Comparison of ENCODE assay signal across 8 cellular contexts in genomic region chr10:62017141-62017870, GRCh38.
A peak's percentile ranks its signal among the peaks of the same experiment; 100 is the strongest.
DNase-seq lines count a peak whose midpoint lies in the region; ATAC-seq and TF ChIP-seq lines count a peak whose summit lies in the region.

No MANE protein-coding gene starts in this region.

- H3K4me3 ChIP-seq in muscle layer of colon (ENCODE audit: low read depth in 1 of 2, low read length in 2 of 2) (no peak overlapping the region), PC-3 (ENCODE audit: low read length) (no peak overlapping the region), SJCRH30 (no peak overlapping the region)
- no peak overlapping the region for H3K4me3 ChIP-seq in effector memory CD4-positive, alpha-beta T cell (ENCODE audit: insufficient read depth, low read depth, low read length, poor library complexity, severe bottlenecking)

- peaks cover 14% of the 10 kb centered on the region for H3K4me1 Mint-ChIP-seq in Calu3 (ENCODE audit: low read depth, unreplicated experiment)

- no peaks in the 10 kb centered on the region for H3F3A ChIP-seq in PC-3 (ENCODE audit: low read length, unreplicated experiment)

- CTCF ChIA-PET in PC-3 (lab: Charles Lee) = no interaction called here
- CTCF ChIA-PET in Calu3 (lab: Charles Lee) = no interaction called here

- H3K4me3 Mint-ChIP-seq in Calu3 (ENCODE audit: low read depth, unreplicated experiment) = no peak overlapping the region

- H3K9ac ChIP-seq in muscle layer of colon (ENCODE audit: low read length) = no peak overlapping the region
- H3K9ac ChIP-seq in PC-3 (ENCODE audit: low read length) = no peak overlapping the region

- H3K9me3 Mint-ChIP-seq in Calu3 (ENCODE audit: low read depth, unreplicated experiment) = no peaks in the 10 kb centered on the region

- no peaks in the 10 kb centered on the region for H3K36me3 ChIP-seq in muscle layer of colon (ENCODE audit: insufficient read depth, low read length)
- no peaks in the 10 kb centered on the region for H3K36me3 ChIP-seq in PC-3 (ENCODE audit: low read depth, low read length)
- peaks cover 4% of the 10 kb centered on the region for H3K36me3 ChIP-seq in effector memory CD4-positive, alpha-beta T cell (ENCODE audit: control insufficient read depth, insufficient read depth, low read length)
- no peaks in the 10 kb centered on the region for H3K36me3 ChIP-seq in SJCRH30

- BruUV-seq in PC-3 (replicated peaks; lab: Mats Ljungman, UMichigan) (no TSS peak), Calu3 (replicated peaks; lab: Mats Ljungman, UMichigan) (no TSS peak)

- no peaks in the 10 kb centered on the region for H3K9me3 ChIP-seq in muscle layer of colon (ENCODE audit: low read length)
- no peaks in the 10 kb centered on the region for H3K9me3 ChIP-seq in PC-3 (ENCODE audit: low read length)
- H3K9me3 ChIP-seq in effector memory CD4-positive, alpha-beta T cell (ENCODE audit: control insufficient read depth, low read length) = no peaks in the 10 kb centered on the region
- H3K9me3 ChIP-seq in SJCRH30 (replicated peaks) = no peaks in the 10 kb centered on the region

- no peaks in the 10 kb centered on the region for H3K36me3 Mint-ChIP-seq in Calu3 (ENCODE audit: insufficient read depth, unreplicated experiment)

- no peaks in the 10 kb centered on the region for H4K20me1 ChIP-seq in PC-3 (ENCODE audit: low read length)

- H3K4me1 ChIP-seq in muscle layer of colon (ENCODE audit: insufficient read depth, low read length) (peaks cover 45% of the 10 kb centered on the region), PC-3 (ENCODE audit: insufficient read depth, low read length) (peaks cover 10% of the 10 kb centered on the region; the same call in 1 of the 2 replicates), SJCRH30 (no peaks in the 10 kb centered on the region)
- no peaks in the 10 kb centered on the region for H3K4me1 ChIP-seq in effector memory CD4-positive, alpha-beta T cell (ENCODE audit: control insufficient read depth, insufficient read depth, low read length, poor library complexity, severe bottlenecking)

- H2AFZ ChIP-seq in PC-3 (ENCODE audit: low read length) = no peak overlapping the region

- POLR2A ChIA-PET in PC-3 (lab: Charles Lee; ENCODE audit: unreplicated experiment) = interaction anchor here (0.6 kb wide), 1 partner anchor 611 kb away, joined by 4 read pairs; no protein-coding TSS in a partner anchor

- peak; percentile 25 for ATAC-seq in GM21423 (IDR thresholded peaks at IDR 0.05; ENCODE audit: unreplicated experiment)
- no peak for ATAC-seq in PC-3

- H3K27ac ChIP-seq in muscle layer of colon (ENCODE audit: low read depth, low read length) = peak overlapping the region; percentile 68
- H3K27ac ChIP-seq in PC-3 (ENCODE audit: low read length) = no peak overlapping the region
- no peak overlapping the region for H3K27ac ChIP-seq in effector memory CD4-positive, alpha-beta T cell (ENCODE audit: insufficient read depth, low read length, poor library complexity, severe bottlenecking)
- no peak overlapping the region for H3K27ac ChIP-seq in SJCRH30

- H3K27me3 ChIP-seq in muscle layer of colon (ENCODE audit: control insufficient read depth in 1 of 2, insufficient read depth in 2 of 2, low read length in 2 of 2) (no peaks in the 10 kb centered on the region), PC-3 (ENCODE audit: low read length) (no peaks in the 10 kb centered on the region), SJCRH30 (no peaks in the 10 kb centered on the region)
- no peaks in the 10 kb centered on the region for H3K27me3 ChIP-seq in effector memory CD4-positive, alpha-beta T cell (replicated peaks; ENCODE audit: control insufficient read depth, insufficient read depth, low read length, poor library complexity, severe bottlenecking)

- no peaks in the 10 kb centered on the region for H3K9me2 ChIP-seq in PC-3 (replicated peaks; ENCODE audit: low read length)

- no peak overlapping the region for H3K4me2 ChIP-seq in PC-3 (ENCODE audit: low read length)

- DNase-seq in CD1c-positive myeloid dendritic cell (ENCODE audit: extremely low spot score) (peak; percentile 16), NAMALWA (ENCODE audit: low spot score) (peak; percentile 71), PC-3 (no peak), Calu3 (no peak), SJCRH30 (no peak)
- DNase-seq in effector memory CD4-positive, alpha-beta T cell = no peak

- no peaks in the 10 kb centered on the region for H3K27me3 Mint-ChIP-seq in Calu3 (ENCODE audit: unreplicated experiment)

- H3K79me2 ChIP-seq in PC-3 (ENCODE audit: low read length) = no peaks in the 10 kb centered on the region

- TF ChIP-seq CTCF in PC-3 (conservative IDR thresholded peaks at IDR 0.05; ENCODE audit: low read depth, low read length) (no peak), Calu3 (IDR thresholded peaks at IDR 0.05; ENCODE audit: unreplicated experiment) (no peak)

- no peak overlapping the region for H3K27ac Mint-ChIP-seq in Calu3 (ENCODE audit: unreplicated experiment)

- intact Hi-C loops in PC-3 (cut with micrococcal nuclease) = no loop called here
- intact Hi-C loops in Calu3 (cut with micrococcal nuclease; ENCODE audit: unreplicated experiment) = no loop called here

Comparison
In these comparisons a context has a peak if more than half of its experiments do, and no peak if none do; other contexts are left out.
1. DNase-seq: peak in CD1c-positive myeloid dendritic cell (single experiment) and NAMALWA (single experiment); none in PC-3 (single experiment), effector memory CD4-positive, alpha-beta T cell (0 of 3), Calu3 (single experiment) and SJCRH30 (0 of 2).